In genomic region chr20:41138217-41138526, GRCh38 we compare ENCODE assay signal across 8 cellular contexts. TPM values are rescaled to one million over a fixed set of nuclear protein-coding genes. Genes with fewer than 3 reads are reported as not detected.
DNase-seq lines count a peak whose midpoint lies in the region; ATAC-seq, FAIRE-seq and TF ChIP-seq lines count a peak whose summit lies in the region.

No MANE protein-coding gene starts in this region.

- no peak for TF ChIP-seq POLR2A in erythroblast (IDR thresholded peaks at IDR 0.05; ENCODE audit: low read length)

- CTCF ChIA-PET in RWPE1 (lab: Yijun Ruan, JAX), result interaction anchor here (0.9 to 1.6 kb wide), 3 partner anchors 13 to 44 kb away, joined by 3 to 5 read pairs (median 3); no protein-coding TSS in a partner anchor

- H3K4me1 ChIP-seq in DND-41 (ENCODE audit: insufficient read depth, low read length) (peaks cover 66% of the 10 kb centered on the region), pancreas (peaks cover 0 to 3% (median 0%) of the 10 kb centered on the region in 3 donors)

- H3K27ac ChIP-seq in DND-41 (ENCODE audit: low read length) (peak overlapping the region; percentile 92), RWPE1 (peak overlapping the region; percentile 91), pancreas (peak overlapping the region; percentile 57 to 93 (median 86))

- no peak for ATAC-seq in DND-41 (ENCODE audit: insufficient read depth, low read depth)
- peak in 1 of 4 donors; percentile 1 for ATAC-seq in pancreas
- ATAC-seq in GM19351 (IDR thresholded peaks at IDR 0.05; ENCODE audit: unreplicated experiment), result no peak
- ATAC-seq in GM21367 (IDR thresholded peaks at IDR 0.05; ENCODE audit: unreplicated experiment), result no peak

- DNase-seq in DND-41 (no peak), RWPE1 (ENCODE audit: low spot score) (peak; percentile 74), erythroblast (lab: John Stamatoyannopoulos, UW) (peak; percentile 67 to 72), pancreas (no peak), NCI-H187 treated with DMSO at 0.1 percent for 48 hours (lab: John Stamatoyannopoulos, UW) (no peak), GM19240 (ENCODE audit: insufficient read length, low spot score) (no peak)

- H3K4me3 ChIP-seq in DND-41 (ENCODE audit: low read depth in 1 of 2, low read length in 2 of 2) (peak overlapping the region; percentile 78 to 81), pancreas (peak overlapping the region; percentile 84 to 95 (median 90))

- H3K4me2 ChIP-seq in DND-41 (ENCODE audit: insufficient read depth, low read length), result peak overlapping the region; percentile 89

- peak overlapping the region; percentile 98 for H3K9ac ChIP-seq in DND-41 (ENCODE audit: low read depth, low read length)

- no peak for FAIRE-seq in pancreas (lab: Jason Lieb, UNC)

- H3K27me3 ChIP-seq in DND-41 (ENCODE audit: insufficient read depth, low read length, poor library complexity), result no peaks in the 10 kb centered on the region
- no peaks in the 10 kb centered on the region for H3K27me3 ChIP-seq in pancreas

- peaks cover 63% of the 10 kb centered on the region for H3K79me2 ChIP-seq in DND-41 (ENCODE audit: insufficient read depth, low read length)

- 4% methylated on average over 4 of the region's 4 CpGs for WGBS in pancreas, 2 donors

- H3K9me3 ChIP-seq in DND-41 (ENCODE audit: insufficient read depth, low read length, severe bottlenecking) (no peaks in the 10 kb centered on the region), pancreas (no peaks in the 10 kb centered on the region)

- intact Hi-C loops in pancreas (cut with DNase I), result no loop called here

- H2AFZ ChIP-seq in DND-41 (ENCODE audit: low read depth, low read length), result peak overlapping the region; percentile 87

- TF ChIP-seq CTCF in DND-41 (IDR thresholded peaks at IDR 0.05; ENCODE audit: borderline replicate concordance, extremely low read depth, low read length, poor library complexity, severe bottlenecking), result no peak
- no peak for TF ChIP-seq CTCF in RWPE1 (conservative IDR thresholded peaks at IDR 0.05; ENCODE audit: low read depth)
- TF ChIP-seq CTCF in pancreas (IDR thresholded peaks at IDR 0.05), result no peak

- H4K20me1 ChIP-seq in DND-41 (ENCODE audit: insufficient read depth, low read length), result peaks cover 51% of the 10 kb centered on the region

- POLR2A ChIA-PET in RWPE1 (lab: Yijun Ruan, JAX; ENCODE audit: low non-redundant PET), result interaction anchor here (0.6 kb wide), 1 partner anchor 103 kb away, joined by 4 read pairs; no protein-coding TSS in a partner anchor

- H3K36me3 ChIP-seq in DND-41 (ENCODE audit: insufficient read depth, low read length) (peaks cover 36% of the 10 kb centered on the region), pancreas (no peaks in the 10 kb centered on the region)

RNA-seq across cellular contexts. Expression of gene PLCG1, which starts 0.8 kb away (rescaled TPM):
- 10 to 100 TPM in 5 of 6 donors, 1 to 10 TPM in 1; 9.9 to 38.9 (median 18.5) TPM for total RNA-seq in pancreas
- 10 to 100 TPM; 40.6 to 41.7 TPM for polyA plus RNA-seq in pancreas

Comparison
In these comparisons a context has a peak if more than half of its experiments do, and no peak if none do; other contexts are left out.
1. DNase-seq: peak in RWPE1 (single experiment) and erythroblast (2 of 2); none in DND-41 (single experiment), pancreas (0 of 6), NCI-H187 treated with DMSO at 0.1 percent for 48 hours (single experiment) and GM19240 (single experiment).
2. Peak in every context shown above with its lines, with median percentiles within 50 percentile points of each other: H3K27ac ChIP-seq.